ENCODE assay signal across 1 cellular context in the genomic region with DNA sequence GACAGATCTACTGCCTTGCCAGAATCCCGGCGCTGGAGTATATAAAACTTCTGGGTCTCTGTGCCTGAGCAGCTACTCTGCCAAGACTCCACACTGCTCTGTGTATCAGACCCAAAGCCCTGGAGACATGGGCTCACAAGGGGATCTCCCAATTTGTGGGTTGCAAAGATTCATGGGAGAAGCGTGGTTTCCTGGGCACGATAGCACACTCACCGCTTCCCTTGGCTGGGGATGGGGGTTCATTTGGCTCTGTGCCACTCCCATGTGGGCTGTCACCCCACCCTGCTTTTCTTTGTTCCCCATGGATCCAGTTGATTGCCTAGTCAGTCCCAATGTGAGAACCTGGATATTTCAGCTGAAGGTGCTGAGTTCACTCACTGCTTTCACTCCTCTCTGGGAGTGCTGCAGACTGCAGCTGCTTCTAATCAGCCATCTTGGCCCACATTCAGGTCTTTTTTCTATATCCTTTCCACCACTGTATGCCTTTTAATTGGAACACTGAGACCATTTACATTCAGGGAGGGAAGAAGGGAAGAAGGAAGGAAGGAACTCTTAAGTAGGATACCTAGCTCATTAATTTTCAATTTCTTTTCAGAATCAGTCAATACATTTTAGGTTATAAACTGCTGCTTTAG.
TF ChIP-seq lines count a peak whose summit lies in the region.

No MANE protein-coding gene starts in this region.

TF ChIP-seq in SK-N-SH treated with all-trans-retinoic acid at 6 μM for 48 hours, 23 proteins besides CTCF, POLR2A, EP300 and RAD21 (continued from another document):
- TF ChIP-seq, protein P1, sequence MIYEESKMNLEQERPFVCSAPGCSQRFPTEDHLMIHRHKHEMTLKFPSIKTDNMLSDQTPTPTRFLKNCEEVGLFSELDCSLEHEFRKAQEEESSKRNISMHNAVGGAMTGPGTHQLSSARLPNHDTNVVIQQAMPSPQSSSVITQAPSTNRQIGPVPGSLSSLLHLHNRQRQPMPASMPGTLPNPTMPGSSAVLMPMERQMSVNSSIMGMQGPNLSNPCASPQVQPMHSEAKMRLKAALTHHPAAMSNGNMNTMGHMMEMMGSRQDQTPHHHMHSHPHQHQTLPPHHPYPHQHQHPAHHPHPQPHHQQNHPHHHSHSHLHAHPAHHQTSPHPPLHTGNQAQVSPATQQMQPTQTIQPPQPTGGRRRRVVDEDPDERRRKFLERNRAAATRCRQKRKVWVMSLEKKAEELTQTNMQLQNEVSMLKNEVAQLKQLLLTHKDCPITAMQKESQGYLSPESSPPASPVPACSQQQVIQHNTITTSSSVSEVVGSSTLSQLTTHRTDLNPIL (CRISPR knock-in tag; IDR thresholded peaks at IDR 0.05; ENCODE audit: low read depth), result no peak
- TF ChIP-seq ZC3H10 (CRISPR knock-in tag; IDR thresholded peaks at IDR 0.05), result no peak
- TF ChIP-seq TOX (CRISPR knock-in tag; IDR thresholded peaks at IDR 0.05; ENCODE audit: borderline replicate concordance), result no peak
- no peak for TF ChIP-seq RARB (CRISPR knock-in tag; IDR thresholded peaks at IDR 0.05)
